In genomic region chr15:65929573-65929972, GRCh38 we compare ENCODE assay signal across 6 cellular contexts.
"Had no signal": no experiment of that assay in that cellular context is flagged by ENCODE, and none has a peak within 500 bp of the region (broad histone marks: within the 10 kb centered on the region; RNA-seq: fewer than 3 reads in every experiment).

No MANE protein-coding gene starts in this region.

- H3K4me3 Mint-ChIP-seq: H9 had no signal

- ATAC-seq: K562 had no signal

- H2AFZ ChIP-seq: GM23248 had no signal

- H3K4me3 ChIP-seq: GM23248, K562 had no signal

- H3K9me3 Mint-ChIP-seq: H9 had no signal

- DNase-seq: GM23248, GOT3, H9, HCEC 1CT, IMR-90 had no signal

- H3K27ac ChIP-seq: GM23248 had no signal

- H3K9ac ChIP-seq: GM23248 had no signal
